ENCODE assay signal across 19 cellular contexts in the genomic region with DNA sequence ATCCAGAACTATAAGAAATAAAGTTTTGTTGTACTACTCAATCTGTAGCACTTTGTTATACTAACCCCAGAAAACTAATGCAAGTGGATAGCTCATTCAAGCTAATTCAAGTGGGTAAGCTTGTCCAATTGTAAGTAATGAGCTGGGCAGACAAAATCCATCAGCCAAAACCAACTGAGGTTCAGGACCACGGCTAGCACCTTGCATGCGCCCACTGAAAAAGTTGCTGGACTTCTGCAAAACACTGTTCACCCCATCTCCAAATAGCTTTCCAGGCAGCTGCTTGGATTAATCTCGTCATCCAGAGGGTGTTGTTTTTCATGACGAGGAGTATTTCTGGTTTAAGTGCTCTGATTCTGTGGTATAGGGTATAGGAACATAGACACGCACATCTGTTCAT.
DNase-seq lines count a peak whose midpoint lies in the region; ATAC-seq and TF ChIP-seq lines count a peak whose summit lies in the region.
"Had no signal": no experiment of that assay in that cellular context is flagged by ENCODE, and none has a peak within 500 bp of the region (broad histone marks: within the 10 kb centered on the region; RNA-seq: fewer than 3 reads in every experiment).

No MANE protein-coding gene starts in this region.

- TF ChIP-seq CTCF in fibroblast of mammary gland (conservative IDR thresholded peaks at IDR 0.05; ENCODE audit: control insufficient read depth, insufficient read depth, low read depth, low read length) (no peak), progenitor cell of endocrine pancreas (IDR thresholded peaks at IDR 0.05; ENCODE audit: unreplicated experiment) (no peak)

- H3K27me3 Mint-ChIP-seq in activated naive CD4-positive, alpha-beta T cell treated with anti-CD3 and anti-CD28 coated beads, Interleukin-2, amount 10 ng/mL, durations not matched to agents 7 days and 5 days = no peaks in the 10 kb centered on the region
- no peaks in the 10 kb centered on the region for H3K27me3 Mint-ChIP-seq in progenitor cell of endocrine pancreas

- H3K4me1 ChIP-seq in SJCRH30 = no peaks in the 10 kb centered on the region
- H3K4me1 ChIP-seq: sigmoid colon, stomach, upper lobe of left lung had no signal

- H3K4me3 ChIP-seq in SJCRH30 = no peak overlapping the region
- no peak overlapping the region for H3K4me3 ChIP-seq in fibroblast of mammary gland (ENCODE audit: control insufficient read depth, low read depth, low read length)
- H3K4me3 ChIP-seq: sigmoid colon, stomach, upper lobe of left lung had no signal

- no peak overlapping the region for H3K27ac Mint-ChIP-seq in activated naive CD4-positive, alpha-beta T cell treated with anti-CD3 and anti-CD28 coated beads, Interleukin-2, amount 10 ng/mL, durations not matched to agents 7 days and 5 days
- H3K27ac Mint-ChIP-seq in progenitor cell of endocrine pancreas = no peak overlapping the region
- H3K27ac Mint-ChIP-seq: CD14-positive monocyte had no signal

- H3K36me3 Mint-ChIP-seq in activated naive CD4-positive, alpha-beta T cell treated with anti-CD3 and anti-CD28 coated beads, Interleukin-2, amount 10 ng/mL, durations not matched to agents 7 days and 5 days = no peaks in the 10 kb centered on the region
- no peaks in the 10 kb centered on the region for H3K36me3 Mint-ChIP-seq in progenitor cell of endocrine pancreas (ENCODE audit: insufficient read depth)
- H3K36me3 Mint-ChIP-seq: CD14-positive monocyte had no signal

- no peak for ATAC-seq in HG02938 (IDR thresholded peaks at IDR 0.05; ENCODE audit: unreplicated experiment)
- ATAC-seq in GM18511 (IDR thresholded peaks at IDR 0.05; ENCODE audit: unreplicated experiment) = no peak

- peak; percentile 22 for DNase-seq in activated naive CD4-positive, alpha-beta T cell treated with anti-CD3 and anti-CD28 coated beads, Interleukin-2, amount 10 ng/mL, durations not matched to agents 7 days and 5 days
- no peak for DNase-seq in activated naive CD4-positive, alpha-beta T cell (lab: John Stamatoyannopoulos, UW)
- DNase-seq in SJCRH30 = peak; percentile 9 to 48
- DNase-seq in fibroblast of mammary gland (ENCODE audit: low read depth) = peak; percentile 26
- peak; percentile 44 for DNase-seq in progenitor cell of endocrine pancreas (ENCODE audit: low spot score, unreplicated experiment)
- no peak for DNase-seq in kidney tubule cell (ENCODE audit: low spot score)
- DNase-seq: activated effector memory CD4-positive, alpha-beta T cell treated with Interleukin-2 at 50 U/mL for 16 hours; amniotic stem cell; effector memory CD4-positive, alpha-beta T cell; kidney glomerular epithelial cell; midbrain; NCI-H2029; SHP77 treated with DMSO at 0.1 percent for 48 hours; sigmoid colon; stomach; upper lobe of left lung had no signal

- H3K27me3 ChIP-seq in SJCRH30 = no peaks in the 10 kb centered on the region
- H3K27me3 ChIP-seq: sigmoid colon, stomach, upper lobe of left lung had no signal

- CTCF ChIA-PET in activated naive CD4-positive, alpha-beta T cell treated with anti-CD3 and anti-CD28 coated beads, Interleukin-2, amount 10 ng/mL, durations not matched to agents 7 days and 5 days (lab: Charles Lee) = no interaction called here

- no peaks in the 10 kb centered on the region for H3K36me3 ChIP-seq in SJCRH30
- H3K36me3 ChIP-seq: sigmoid colon, stomach, upper lobe of left lung had no signal

- no peak overlapping the region for H3K4me3 Mint-ChIP-seq in activated naive CD4-positive, alpha-beta T cell treated with anti-CD3 and anti-CD28 coated beads, Interleukin-2, amount 10 ng/mL, durations not matched to agents 7 days and 5 days
- H3K4me3 Mint-ChIP-seq in progenitor cell of endocrine pancreas (ENCODE audit: low read depth) = no peak overlapping the region
- H3K4me3 Mint-ChIP-seq: CD14-positive monocyte had no signal

- H3K9me3 Mint-ChIP-seq in activated naive CD4-positive, alpha-beta T cell treated with anti-CD3 and anti-CD28 coated beads, Interleukin-2, amount 10 ng/mL, durations not matched to agents 7 days and 5 days = no peaks in the 10 kb centered on the region
- H3K9me3 Mint-ChIP-seq in progenitor cell of endocrine pancreas (ENCODE audit: low read depth) = no peaks in the 10 kb centered on the region
- H3K9me3 Mint-ChIP-seq: CD14-positive monocyte had no signal

- H3K27ac ChIP-seq in SJCRH30 = no peak overlapping the region
- H3K27ac ChIP-seq: sigmoid colon, stomach, upper lobe of left lung had no signal

- no peaks in the 10 kb centered on the region for H3K4me1 Mint-ChIP-seq in activated naive CD4-positive, alpha-beta T cell treated with anti-CD3 and anti-CD28 coated beads, Interleukin-2, amount 10 ng/mL, durations not matched to agents 7 days and 5 days
- H3K4me1 Mint-ChIP-seq in progenitor cell of endocrine pancreas (ENCODE audit: low read depth) = no peaks in the 10 kb centered on the region
- H3K4me1 Mint-ChIP-seq: CD14-positive monocyte had no signal

- no peaks in the 10 kb centered on the region for H3K9me3 ChIP-seq in SJCRH30 (replicated peaks)
- H3K9me3 ChIP-seq: sigmoid colon, stomach, upper lobe of left lung had no signal

Comparison
In these comparisons a context has a peak if more than half of its experiments do, and no peak if none do; other contexts are left out.
1. DNase-seq: peak in activated naive CD4-positive, alpha-beta T cell treated with anti-CD3 and anti-CD28 coated beads, Interleukin-2, amount 10 ng/mL, durations not matched to agents 7 days and 5 days (single experiment), SJCRH30 (2 of 2), fibroblast of mammary gland (single experiment) and progenitor cell of endocrine pancreas (single experiment); none in activated naive CD4-positive, alpha-beta T cell (0 of 4) and kidney tubule cell (single experiment).